ENCODE assay signal across 30 cellular contexts in genomic region chr19:35073941-35074340, GRCh38. TPM values are rescaled to one million over a fixed set of nuclear protein-coding genes. Genes with fewer than 3 reads are reported as not detected.
"Had no signal": no experiment of that assay in that cellular context is flagged by ENCODE, and none has a peak within 500 bp of the region (broad histone marks: within the 10 kb centered on the region; RNA-seq: fewer than 3 reads in every experiment).

No MANE protein-coding gene starts in this region.

- H3K4me1 ChIP-seq: esophagus muscularis mucosa, foreskin keratinocyte, gastroesophageal sphincter, heart right ventricle, left lung, prostate gland, right atrium auricular region, sigmoid colon, upper lobe of left lung had no signal

- H3K9me3 Mint-ChIP-seq: nephron; stimulated activated naive CD8-positive, alpha-beta T cell treated with anti-CD3 and anti-CD28 coated beads, Interleukin-15, Interleukin-2, amounts not matched to agents 100 ng/mL and 50 ng/mL, for 24 hours had no signal

- H3K4me1 Mint-ChIP-seq: neural progenitor cell had no signal

- ATAC-seq: foreskin keratinocyte, gastroesophageal sphincter, left cardiac atrium, left lung had no signal

- H3K4me3 Mint-ChIP-seq: nephron; neural progenitor cell; stimulated activated naive B cell treated with anti-CD40 and anti-IgM and Interleukin-4, amounts not matched to agents 10 μg/mL and 1 μg/mL and 100 μg/mL, for 72 hours; stimulated activated naive CD8-positive, alpha-beta T cell treated with anti-CD3 and anti-CD28 coated beads, Interleukin-15, Interleukin-2, amounts not matched to agents 100 ng/mL and 50 ng/mL, for 24 hours had no signal

- H3K27me3 Mint-ChIP-seq: stimulated activated naive B cell treated with anti-CD40 and anti-IgM and Interleukin-4, amounts not matched to agents 10 μg/mL and 1 μg/mL and 100 μg/mL, for 72 hours had no signal

- H2AFZ ChIP-seq: neural progenitor cell had no signal

- H3K4me2 ChIP-seq: neural progenitor cell had no signal

- H3K4me3 ChIP-seq: coronary artery, esophagus muscularis mucosa, gastroesophageal sphincter, heart right ventricle, left lung, neural progenitor cell, prostate gland, right atrium auricular region, sigmoid colon, thoracic aorta, tibial nerve, upper lobe of left lung had no signal

- H3K27ac ChIP-seq: coronary artery, esophagus muscularis mucosa, foreskin keratinocyte, gastroesophageal sphincter, heart right ventricle, left lung, neural progenitor cell, prostate gland, right atrium auricular region, sigmoid colon, thoracic aorta, tibial nerve, upper lobe of left lung had no signal

- H3K36me3 ChIP-seq: esophagus muscularis mucosa, gastroesophageal sphincter, heart right ventricle, left lung, neural progenitor cell, prostate gland, right atrium auricular region, sigmoid colon, thoracic aorta, tibial nerve, upper lobe of left lung had no signal

- H3K36me3 Mint-ChIP-seq: neural progenitor cell; stimulated activated naive B cell treated with anti-CD40 and anti-IgM and Interleukin-4, amounts not matched to agents 10 μg/mL and 1 μg/mL and 100 μg/mL, for 72 hours had no signal

- H3K9ac ChIP-seq: neural progenitor cell had no signal

- H3K27ac Mint-ChIP-seq: nephron; neural progenitor cell; stimulated activated naive CD8-positive, alpha-beta T cell treated with anti-CD3 and anti-CD28 coated beads, Interleukin-15, Interleukin-2, amounts not matched to agents 100 ng/mL and 50 ng/mL, for 24 hours had no signal

- H3K9me3 ChIP-seq: prostate gland had no signal

- H3K27me3 ChIP-seq: esophagus muscularis mucosa, foreskin keratinocyte, left lung, neural progenitor cell, right atrium auricular region, sigmoid colon, tibial nerve, upper lobe of left lung had no signal

- DNase-seq: dermis blood vessel endothelial cell; effector memory CD4-positive, alpha-beta T cell; foreskin keratinocyte; heart right ventricle; hippocampal formation; left cardiac atrium; left lung; mammary epithelial cell; nucleus accumbens; sigmoid colon; stimulated activated CD4-positive, alpha-beta T cell treated with anti-CD3 and anti-CD28 coated beads, Interleukin-2, amount 100 ng/mL, for 24 hours; stimulated activated CD4-positive, alpha-beta T cell treated with anti-CD3 and anti-CD28 coated beads, Interleukin-4, amount 100 ng/mL, for 24 hours; stimulated activated naive B cell treated with anti-CD40 and anti-IgM and Interleukin-4, amounts not matched to agents 10 μg/mL and 1 μg/mL and 100 μg/mL, for 72 hours had no signal

RNA-seq across cellular contexts. Expression of gene HPN, which starts 32.4 kb away (rescaled TPM):
- total RNA-seq: endothelial cell of umbilical vein, foreskin keratinocyte, myocyte, osteocyte had no signal
- polyA plus RNA-seq: fibroblast of lung, foreskin keratinocyte, mammary epithelial cell had no signal

RNA-seq across cellular contexts. Expression of gene FXYD3, which starts 41.7 kb away (rescaled TPM):
- total RNA-seq: endothelial cell of umbilical vein, epithelial cell of proximal tubule, fibroblast of lung, osteocyte, skeletal muscle tissue had no signal
- polyA plus RNA-seq: endothelial cell of umbilical vein, fibroblast of lung had no signal
